In genomic region chr14:22829661-22830328, GRCh38 we compare ENCODE assay signal across 1 cellular context.
TF ChIP-seq lines count a peak whose summit lies in the region.

Gene MRPL52, plus strand, starts transcription at chr14:22829887. Its CDS starts 26 bp downstream, at chr14:22829913.

TF ChIP-seq in HepG2, 621 proteins besides CTCF, POLR2A, EP300 and RAD21 (continued from another document and continues in another):
- 0 out of 2 replicates have a peak, but pooled peaks have one; percentile 87 for TF ChIP-seq IRF1 (CRISPR knock-in tag; IDR thresholded peaks at IDR 0.05; ENCODE audit: low read depth)
- peak; percentile 89 for TF ChIP-seq ARNTL (CRISPR knock-in tag; IDR thresholded peaks at IDR 0.05)
- TF ChIP-seq ZNF770 (CRISPR knock-in tag; IDR thresholded peaks at IDR 0.05): no peak
- TF ChIP-seq PCBP1 (IDR thresholded peaks at IDR 0.05; ENCODE audit: borderline replicate concordance, low read depth, low read length): peak; percentile 58; the same call in 1 of the 2 replicates
- no peak; the same call in 1 of the 2 replicates for TF ChIP-seq ZNF326 (CRISPR knock-in tag; IDR thresholded peaks at IDR 0.05; ENCODE audit: borderline replicate concordance)
- TF ChIP-seq TIGD3 (CRISPR knock-in tag; IDR thresholded peaks at IDR 0.05; ENCODE audit: borderline replicate concordance): peak; percentile 82; the same call in 1 of the 2 replicates
- no peak for TF ChIP-seq MBD4 (IDR thresholded peaks at IDR 0.05; ENCODE audit: borderline replicate concordance, low read length)
- peak; percentile 70 for TF ChIP-seq CREB1 (IDR thresholded peaks at IDR 0.05)
- TF ChIP-seq CREB1 (CRISPR knock-in tag; IDR thresholded peaks at IDR 0.05): no peak; the same call in 1 of the 2 replicates
- no peak for TF ChIP-seq ZNF776 (CRISPR knock-in tag; IDR thresholded peaks at IDR 0.05)
- peak; percentile 81; the same call in 1 of the 2 replicates for TF ChIP-seq ZHX1 (CRISPR knock-in tag; IDR thresholded peaks at IDR 0.05; ENCODE audit: low read depth)
- TF ChIP-seq ZSCAN20 (CRISPR knock-in tag; IDR thresholded peaks at IDR 0.05; ENCODE audit: borderline replicate concordance): peak; percentile 79; the same call in 1 of the 2 replicates
- TF ChIP-seq ZBTB20 (CRISPR knock-in tag; IDR thresholded peaks at IDR 0.05; ENCODE audit: borderline replicate concordance, low read depth): no peak; the same call in 1 of the 2 replicates
- no peak for TF ChIP-seq U2AF2 (IDR thresholded peaks at IDR 0.05; ENCODE audit: low read depth, low read length)
- peak; percentile 32; the same call in 1 of the 2 replicates for TF ChIP-seq HIC2 (CRISPR knock-in tag; IDR thresholded peaks at IDR 0.05; ENCODE audit: low read depth)
- TF ChIP-seq ZNF329 (CRISPR knock-in tag; IDR thresholded peaks at IDR 0.05; ENCODE audit: low read depth): peak; percentile 78
- TF ChIP-seq RBFOX2 (IDR thresholded peaks at IDR 0.05; ENCODE audit: low read depth, low read length): peak; percentile 86
- TF ChIP-seq ZNF510 (CRISPR knock-in tag; IDR thresholded peaks at IDR 0.05; ENCODE audit: low read depth): peak; percentile 92; the same call in 1 of the 2 replicates
- no peak for TF ChIP-seq HOXA9 (CRISPR knock-in tag; IDR thresholded peaks at IDR 0.05; ENCODE audit: borderline replicate concordance)
- peak; percentile 100 for TF ChIP-seq YY1 (IDR thresholded peaks at IDR 0.05; ENCODE audit: insufficient read depth, insufficient replicate concordance, low read depth, low read length)
- no peak for TF ChIP-seq ZNF615 (CRISPR knock-in tag; IDR thresholded peaks at IDR 0.05; ENCODE audit: borderline replicate concordance)
- no peak; the same call in 1 of the 2 replicates for TF ChIP-seq TGIF2 (CRISPR knock-in tag; IDR thresholded peaks at IDR 0.05)
- peak; percentile 75; the same call in 1 of the 2 replicates for TF ChIP-seq ZNF274 (CRISPR knock-in tag; IDR thresholded peaks at IDR 0.05)
- TF ChIP-seq SYNCRIP (IDR thresholded peaks at IDR 0.05; ENCODE audit: insufficient read depth, low read depth, low read length): no peak
- no peak for TF ChIP-seq ZNF468 (CRISPR knock-in tag; IDR thresholded peaks at IDR 0.05)
- peak; percentile 92 for TF ChIP-seq DMAP1 (CRISPR knock-in tag; IDR thresholded peaks at IDR 0.05)
- TF ChIP-seq ZNF12 (CRISPR knock-in tag; IDR thresholded peaks at IDR 0.05): peak; percentile 61; the same call in 1 of the 2 replicates
- no peak for TF ChIP-seq ZNF850 (CRISPR knock-in tag; conservative IDR thresholded peaks at IDR 0.05)
- no peak for TF ChIP-seq HMG20B (CRISPR knock-in tag; conservative IDR thresholded peaks at IDR 0.05)
- TF ChIP-seq ATM (IDR thresholded peaks at IDR 0.05; ENCODE audit: borderline replicate concordance): no peak
- TF ChIP-seq TAF1 (CRISPR knock-in tag; IDR thresholded peaks at IDR 0.05): peak; percentile 92
- no peak for TF ChIP-seq FLYWCH1 (CRISPR knock-in tag; IDR thresholded peaks at IDR 0.05)
- peak; percentile 60; the same call in 1 of the 2 replicates for TF ChIP-seq EEA1 (CRISPR knock-in tag; IDR thresholded peaks at IDR 0.05; ENCODE audit: borderline replicate concordance)
- TF ChIP-seq ZNF512 (CRISPR knock-in tag; IDR thresholded peaks at IDR 0.05): peak; percentile 25; the same call in 1 of the 2 replicates
- TF ChIP-seq ZNF563 (CRISPR knock-in tag; IDR thresholded peaks at IDR 0.05): peak; percentile 91
- peak; percentile 96 for TF ChIP-seq CAMTA2 (CRISPR knock-in tag; IDR thresholded peaks at IDR 0.05; ENCODE audit: borderline replicate concordance)
- TF ChIP-seq PRMT3 (CRISPR knock-in tag; IDR thresholded peaks at IDR 0.05; ENCODE audit: borderline replicate concordance, low read depth): no peak
- no peak for TF ChIP-seq ZBTB49 (CRISPR knock-in tag; IDR thresholded peaks at IDR 0.05; ENCODE audit: borderline replicate concordance)
- peak; percentile 100 for TF ChIP-seq EHMT2 (IDR thresholded peaks at IDR 0.05; ENCODE audit: borderline replicate concordance, low read depth, low read length)
- TF ChIP-seq AKNA (CRISPR knock-in tag; IDR thresholded peaks at IDR 0.05; ENCODE audit: borderline replicate concordance): no peak
- no peak for TF ChIP-seq PHF5A (CRISPR knock-in tag; IDR thresholded peaks at IDR 0.05; ENCODE audit: low read depth, unreplicated experiment)
- TF ChIP-seq NONO (IDR thresholded peaks at IDR 0.05): no peak
- 0 out of 2 replicates have a peak, but pooled peaks have one; percentile 1 for TF ChIP-seq NONO (CRISPR knock-in tag; conservative IDR thresholded peaks at IDR 0.05)
